Comparison of ENCODE assay signal across 8 cellular contexts in genomic region chr1:169928438-169929209, GRCh38. TPM values are rescaled to one million over a fixed set of nuclear protein-coding genes. Genes with fewer than 3 reads are reported as not detected.
DNase-seq lines count a peak whose midpoint lies in the region; ATAC-seq and TF ChIP-seq lines count a peak whose summit lies in the region.

No MANE protein-coding gene starts in this region.

- H3K4me3 ChIP-seq in DND-41 (ENCODE audit: low read depth in 1 of 2, low read length in 2 of 2): no peak overlapping the region
- H3K4me3 ChIP-seq in endodermal cell (ENCODE audit: low read length): no peak overlapping the region
- H3K4me3 ChIP-seq in MG63: no peak overlapping the region

- H3K27ac Mint-ChIP-seq in endodermal cell: no peak overlapping the region
- peak overlapping the region in 1 of 10 donors; percentile 33 for H3K27ac Mint-ChIP-seq in naive thymus-derived CD8-positive, alpha-beta T cell

- no peak overlapping the region for H3K4me2 ChIP-seq in DND-41 (ENCODE audit: insufficient read depth, low read length)

- POLR2A ChIA-PET in naive thymus-derived CD8-positive, alpha-beta T cell (lab: Charles Lee): no interaction called here

- H3K27me3 ChIP-seq in DND-41 (ENCODE audit: insufficient read depth, low read length, poor library complexity) (no peaks in the 10 kb centered on the region), endodermal cell (ENCODE audit: control insufficient read depth, insufficient read depth, low read length, poor library complexity, severe bottlenecking) (no peaks in the 10 kb centered on the region), MG63 (no peaks in the 10 kb centered on the region)

- H4K20me1 ChIP-seq in DND-41 (ENCODE audit: insufficient read depth, low read length): no peaks in the 10 kb centered on the region

- H3K9me3 ChIP-seq in DND-41 (ENCODE audit: insufficient read depth, low read length, severe bottlenecking) (no peaks in the 10 kb centered on the region), endodermal cell (ENCODE audit: control insufficient read depth, low read length) (no peaks in the 10 kb centered on the region), MG63 (no peaks in the 10 kb centered on the region)

- H3K27ac ChIP-seq in DND-41 (ENCODE audit: low read length): no peak overlapping the region
- H3K27ac ChIP-seq in endodermal cell (ENCODE audit: low read depth, low read length): no peak overlapping the region

- H3K9ac ChIP-seq in DND-41 (ENCODE audit: low read depth, low read length): no peak overlapping the region
- no peak overlapping the region for H3K9ac ChIP-seq in endodermal cell (ENCODE audit: extremely low read depth, low read length, poor library complexity, severe bottlenecking)

- peak; percentile 77 for ATAC-seq in DND-41 (ENCODE audit: insufficient read depth, low read depth)
- ATAC-seq in GM21381 (IDR thresholded peaks at IDR 0.05; ENCODE audit: unreplicated experiment): peak; percentile 66
- ATAC-seq in naive thymus-derived CD8-positive, alpha-beta T cell: peak; percentile 71 to 73

- H3K4me1 Mint-ChIP-seq in endodermal cell: no peaks in the 10 kb centered on the region
- H3K4me1 Mint-ChIP-seq in naive thymus-derived CD8-positive, alpha-beta T cell: peaks cover 4 to 8% (median 6%) of the 10 kb centered on the region in 4 donors

- no peaks in the 10 kb centered on the region for H3K79me2 ChIP-seq in DND-41 (ENCODE audit: insufficient read depth, low read length)

- H3K4me1 ChIP-seq in DND-41 (ENCODE audit: insufficient read depth, low read length) (peaks cover 5% of the 10 kb centered on the region), endodermal cell (ENCODE audit: control insufficient read depth, insufficient read depth, low read length) (no peaks in the 10 kb centered on the region)

- H3K27me3 Mint-ChIP-seq in endodermal cell (ENCODE audit: insufficient read depth): no peaks in the 10 kb centered on the region
- no peaks in the 10 kb centered on the region for H3K27me3 Mint-ChIP-seq in naive thymus-derived CD8-positive, alpha-beta T cell

- no peak overlapping the region; the same call in 1 of the 2 replicates for H2AFZ ChIP-seq in DND-41 (ENCODE audit: low read depth, low read length)

- no peak for DNase-seq in DND-41
- DNase-seq in KBM-7: peak; percentile 61
- DNase-seq in RPMI7951 (ENCODE audit: low read depth): peak; percentile 52
- DNase-seq in endodermal cell: no peak
- peak in 3 of 10 donors; percentile 44 to 58 (median 54) for DNase-seq in naive thymus-derived CD8-positive, alpha-beta T cell
- DNase-seq in MG63: no peak
- no peak for DNase-seq in GOT3 (lab: John Stamatoyannopoulos, UW)

- in situ Hi-C loops in KBM-7 (cut with MboI; ENCODE audit: low pct_unique_long_range_greater_than_20kb, low sequenced_read_pairs): no loop called here

- TF ChIP-seq CTCF in DND-41 (IDR thresholded peaks at IDR 0.05; ENCODE audit: borderline replicate concordance, extremely low read depth, low read length, poor library complexity, severe bottlenecking) (peak; percentile 83), endodermal cell (conservative IDR thresholded peaks at IDR 0.05) (peak; percentile 90)

- no peaks in the 10 kb centered on the region for H3K9me3 Mint-ChIP-seq in endodermal cell
- H3K9me3 Mint-ChIP-seq in naive thymus-derived CD8-positive, alpha-beta T cell: no peaks in the 10 kb centered on the region

- WGBS in endodermal cell (ENCODE audit: insufficient coverage in 1 of 2, insufficient read length in 1 of 2), 2 experiments: 13 to 50% methylated on average over 1 to 6 of the region's 6 CpGs

- no peaks in the 10 kb centered on the region for H3K36me3 Mint-ChIP-seq in endodermal cell (ENCODE audit: low read depth)
- H3K36me3 Mint-ChIP-seq in naive thymus-derived CD8-positive, alpha-beta T cell: peaks cover 0 to 4% (median 2%) of the 10 kb centered on the region in 3 donors

- H3K36me3 ChIP-seq in DND-41 (ENCODE audit: insufficient read depth, low read length) (no peaks in the 10 kb centered on the region), endodermal cell (ENCODE audit: control insufficient read depth, insufficient read depth, low read length) (no peaks in the 10 kb centered on the region), MG63 (no peaks in the 10 kb centered on the region)

- no peak overlapping the region for H3K4me3 Mint-ChIP-seq in endodermal cell
- H3K4me3 Mint-ChIP-seq in naive thymus-derived CD8-positive, alpha-beta T cell: no peak overlapping the region

RNA-seq across cellular contexts. Expression of gene SCYL3, which starts 34.9 kb away (rescaled TPM):
- total RNA-seq in RPMI7951 (2014; rRNA removed; shearing (Covaris generic)): 4.2 and 4.9 TPM in 2 replicates
- 1 to 10 TPM; 7.9 to 8.1 TPM for total RNA-seq in endodermal cell
- 7.9 TPM for polyA plus RNA-seq in endodermal cell (2013, experiment 1 of 2)
- 6.7 TPM for polyA plus RNA-seq in endodermal cell (2013, experiment 2 of 2)
- total RNA-seq in naive thymus-derived CD8-positive, alpha-beta T cell: 10 to 100 TPM; 18.0 to 19.9 TPM
- 10 to 100 TPM; 10.1 to 14.8 (median 14.7) TPM for polyA plus RNA-seq in naive thymus-derived CD8-positive, alpha-beta T cell
- total RNA-seq in MG63 (2014; rRNA removed; shearing (Covaris generic); ENCODE audit: low replicate concordance): 4.4 TPM in 2 replicates

Comparison
In these comparisons a context has a peak if more than half of its experiments do, and no peak if none do; other contexts are left out.
1. DNase-seq: peak in KBM-7 (single experiment) and RPMI7951 (single experiment); none in DND-41 (single experiment), endodermal cell (single experiment), MG63 (single experiment) and GOT3 (single experiment).
2. Peak in every context shown above with its lines, with median percentiles within 50 percentile points of each other: ATAC-seq.